8 cellular contexts compared by ENCODE assay signal in the genomic region with DNA sequence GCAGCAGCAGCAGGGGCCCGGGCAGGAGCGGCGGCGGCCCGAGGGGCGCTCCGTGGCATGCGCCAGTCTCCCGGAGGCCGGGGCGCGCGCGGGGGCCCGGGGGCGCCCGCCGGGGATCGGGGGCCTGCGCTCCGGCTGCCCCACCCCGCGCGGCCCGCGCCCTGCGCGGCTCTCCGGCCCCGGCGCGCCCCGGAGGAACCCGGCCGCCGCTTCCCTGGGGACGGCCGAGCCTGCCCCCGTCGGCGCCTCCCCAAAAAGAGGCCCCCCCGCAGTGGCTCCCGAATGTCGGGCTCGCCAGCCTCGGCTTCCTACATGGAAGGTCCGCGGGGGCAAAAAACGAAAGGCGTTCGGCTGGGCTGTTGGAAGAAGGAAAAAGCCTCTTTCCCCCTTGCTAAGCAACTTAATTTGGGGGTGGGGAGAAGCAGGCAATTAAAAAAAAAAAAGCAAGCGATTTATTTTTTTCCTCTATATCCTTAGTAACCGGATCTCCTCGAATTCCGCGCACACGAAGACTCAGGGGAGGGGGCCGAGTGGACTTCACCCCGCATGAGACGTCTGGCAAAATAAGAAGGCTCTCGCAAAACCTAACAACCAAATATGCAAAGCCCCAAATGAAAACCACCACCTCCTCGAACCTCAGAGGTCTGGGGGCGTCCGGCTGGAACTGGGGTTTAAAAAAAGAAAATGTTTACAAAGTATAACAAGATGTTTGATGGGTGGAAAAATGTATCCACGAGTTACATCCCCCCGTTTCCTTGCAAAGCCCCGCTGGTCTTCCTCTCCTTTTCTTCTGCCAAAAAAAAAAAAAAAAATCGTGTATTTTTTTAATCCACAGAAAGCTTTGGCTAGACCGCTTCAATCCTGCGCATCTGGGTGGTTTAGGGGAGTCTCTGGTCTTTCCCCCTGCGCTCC. TPM values are rescaled to one million over a fixed set of nuclear protein-coding genes. Genes with fewer than 3 reads are reported as not detected.
A peak's percentile ranks its signal among the peaks of the same experiment; 100 is the strongest.
DNase-seq lines count a peak whose midpoint lies in the region; ATAC-seq and TF ChIP-seq lines count a peak whose summit lies in the region.

A gene with protein sequence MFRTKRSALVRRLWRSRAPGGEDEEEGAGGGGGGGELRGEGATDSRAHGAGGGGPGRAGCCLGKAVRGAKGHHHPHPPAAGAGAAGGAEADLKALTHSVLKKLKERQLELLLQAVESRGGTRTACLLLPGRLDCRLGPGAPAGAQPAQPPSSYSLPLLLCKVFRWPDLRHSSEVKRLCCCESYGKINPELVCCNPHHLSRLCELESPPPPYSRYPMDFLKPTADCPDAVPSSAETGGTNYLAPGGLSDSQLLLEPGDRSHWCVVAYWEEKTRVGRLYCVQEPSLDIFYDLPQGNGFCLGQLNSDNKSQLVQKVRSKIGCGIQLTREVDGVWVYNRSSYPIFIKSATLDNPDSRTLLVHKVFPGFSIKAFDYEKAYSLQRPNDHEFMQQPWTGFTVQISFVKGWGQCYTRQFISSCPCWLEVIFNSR (minus strand): TSS at position 430 of the 912 bp plus-strand sequence. CDS start 541 bp downstream, outside the sequence.

- H4K8ac ChIP-seq in H9 (replicated peaks; ENCODE audit: insufficient read length, low read depth, low read length): no peak within 1 kb of the TSS

- peak within 1 kb of the TSS; percentile 79 for H3K4me3 ChIP-seq in AG10803 (ENCODE audit: low read length)

- H2BK5ac ChIP-seq in H9 (ENCODE audit: insufficient read length, low read length): no peak within 1 kb of the TSS

- H3K9me3 ChIP-seq in H9 (ENCODE audit: control insufficient read depth, low read depth, low read length): no peaks in the 10 kb centered on the region

- DNase-seq in AG10803 (ENCODE audit: low read depth) (no peak), H9 (peak; percentile 22), glutamatergic neuron (no peak), pons (ENCODE audit: low spot score) (peak; percentile 26), kidney glomerular epithelial cell (lab: John Stamatoyannopoulos, UW) (no peak), COLO829 (ENCODE audit: low spot score) (no peak)
- DNase-seq in activated CD4-positive, alpha-beta memory T cell treated with anti-CD3 and anti-CD28 coated beads for 36 hours: no peak

- no peak within 1 kb of the TSS for H3T11ph ChIP-seq in H9 (ENCODE audit: low read length)

- POLR2A ChIA-PET in activated CD4-positive, alpha-beta memory T cell treated with anti-CD3 and anti-CD28 coated beads for 36 hours (lab: Charles Lee): interaction anchor here (0.7 to 4.0 kb wide), 7 partner anchors 10 to 117 kb away, joined by 3 to 24 read pairs (median 7); no protein-coding TSS in a partner anchor

- H3K4me2 ChIP-seq in H9 (ENCODE audit: insufficient read depth, insufficient read length, low read length): peak within 1 kb of the TSS; percentile 64

- no peak within 1 kb of the TSS for H2BK15ac ChIP-seq in H9 (ENCODE audit: low read depth, low read length)

- intact Hi-C loops in activated CD4-positive, alpha-beta memory T cell treated with anti-CD3 and anti-CD28 coated beads for 36 hours (cut with micrococcal nuclease): loop anchor here (1.0 kb wide), 1 partner anchor 116 kb away; no protein-coding TSS in a partner anchor

- H4K91ac ChIP-seq in H9 (ENCODE audit: insufficient read length, low read depth, low read length): no peak within 1 kb of the TSS

- no peaks in the 10 kb centered on the region for H3K27me3 ChIP-seq in H9 (ENCODE audit: insufficient read depth, low read length)

- H4K5ac ChIP-seq in H9 (ENCODE audit: insufficient read length, low read depth, low read length): no peak within 1 kb of the TSS

- no peak within 1 kb of the TSS for H2BK12ac ChIP-seq in H9 (ENCODE audit: insufficient read length, low read depth, low read length)

- H3K23me2 ChIP-seq in H9 (ENCODE audit: insufficient read length, low read depth, low read length, poor library complexity, severe bottlenecking): peaks cover 24% of the 10 kb centered on the region

- H3K4me1 Mint-ChIP-seq in H9 (peaks cover 45 to 56% of the 10 kb centered on the region in 2 experiments), glutamatergic neuron (ENCODE audit: low read depth, unreplicated experiment) (peaks cover 26% of the 10 kb centered on the region)
- peaks cover 35% of the 10 kb centered on the region for H3K4me1 Mint-ChIP-seq in activated CD4-positive, alpha-beta memory T cell treated with anti-CD3 and anti-CD28 coated beads for 36 hours (ENCODE audit: low read depth)

- H2BK120ac ChIP-seq in H9 (ENCODE audit: low read depth, low read length, poor library complexity, severe bottlenecking): no peak within 1 kb of the TSS

- H2AK5ac ChIP-seq in H9 (ENCODE audit: insufficient read length, low read length): no peak within 1 kb of the TSS

- peaks cover 42% of the 10 kb centered on the region; the same call in 1 of the 2 replicates for H3K79me2 ChIP-seq in H9 (ENCODE audit: insufficient read depth, low read length)

- peak within 1 kb of the TSS in 1 of 3 experiments; percentile 80; a peak in 2 of 7 replicates for H3K27ac Mint-ChIP-seq in H9
- peak within 1 kb of the TSS; percentile 80 for H3K27ac Mint-ChIP-seq in activated CD4-positive, alpha-beta memory T cell treated with anti-CD3 and anti-CD28 coated beads for 36 hours
- peak within 1 kb of the TSS; percentile 82 for H3K27ac Mint-ChIP-seq in glutamatergic neuron (ENCODE audit: unreplicated experiment)

- no peak within 1 kb of the TSS for H3K4ac ChIP-seq in H9 (ENCODE audit: low read depth, low read length)

- H3K4me3 Mint-ChIP-seq in H9 (peak within 1 kb of the TSS; percentile 96 to 100), glutamatergic neuron (ENCODE audit: unreplicated experiment) (peak within 1 kb of the TSS; percentile 95)
- peak within 1 kb of the TSS; percentile 91 for H3K4me3 Mint-ChIP-seq in activated CD4-positive, alpha-beta memory T cell treated with anti-CD3 and anti-CD28 coated beads for 36 hours

- H3K27ac ChIP-seq in H9 (ENCODE audit: insufficient read length, low read depth, low read length): no peak within 1 kb of the TSS

- H3K56ac ChIP-seq in H9 (ENCODE audit: insufficient read length, low read depth, low read length): no peak within 1 kb of the TSS

- H4K20me1 ChIP-seq in H9 (ENCODE audit: control insufficient read depth, insufficient read depth, insufficient read length): no peaks in the 10 kb centered on the region

- peak within 1 kb of the TSS; percentile 56 for H3K9ac ChIP-seq in H9 (ENCODE audit: extremely low read depth, insufficient read length, low read length)

- no peak within 1 kb of the TSS for H2BK20ac ChIP-seq in H9 (ENCODE audit: low read depth, low read length, poor library complexity, severe bottlenecking)

- H3K18ac ChIP-seq in H9 (ENCODE audit: insufficient read length, low read depth, low read length): no peak within 1 kb of the TSS

- H3K79me1 ChIP-seq in H9 (ENCODE audit: insufficient read depth, low read depth, low read length, poor library complexity, severe bottlenecking): no peaks in the 10 kb centered on the region

- whole genome bisulfite sequencing in H9 (ENCODE audit: extremely low coverage, insufficient read length, low lambda C conversion rate): no CpG with 5 or more reads among the region's 71 CpGs

- ATAC-seq in HG03039 (IDR thresholded peaks at IDR 0.05; ENCODE audit: unreplicated experiment): no peak

- H3K9me3 Mint-ChIP-seq in H9: peaks cover 0 to 2% of the 10 kb centered on the region in 2 experiments; a peak in 1 of 5 replicates
- H3K9me3 Mint-ChIP-seq in activated CD4-positive, alpha-beta memory T cell treated with anti-CD3 and anti-CD28 coated beads for 36 hours: no peaks in the 10 kb centered on the region
- peaks cover 16% of the 10 kb centered on the region for H3K9me3 Mint-ChIP-seq in glutamatergic neuron (ENCODE audit: unreplicated experiment)

- H3K4me1 ChIP-seq in H9 (ENCODE audit: insufficient read depth, low read length): peaks cover 7% of the 10 kb centered on the region

- TF ChIP-seq CTCF in AG10803 (conservative IDR thresholded peaks at IDR 0.05; ENCODE audit: low read length) (no peak), H9 (conservative IDR thresholded peaks at IDR 0.05) (no peak), glutamatergic neuron (IDR thresholded peaks at IDR 0.05; ENCODE audit: partially characterized antibody, unreplicated experiment) (no peak)

- H2AFZ ChIP-seq in H9 (ENCODE audit: low read length): no peak within 1 kb of the TSS

- no peak within 1 kb of the TSS; the same call in 1 of the 2 replicates for H3K14ac ChIP-seq in H9 (ENCODE audit: insufficient read depth, low read length)

- peaks cover 12% of the 10 kb centered on the region for H3K27me3 Mint-ChIP-seq in H9 (ENCODE audit: low read depth)
- H3K27me3 Mint-ChIP-seq in activated CD4-positive, alpha-beta memory T cell treated with anti-CD3 and anti-CD28 coated beads for 36 hours: no peaks in the 10 kb centered on the region
- H3K27me3 Mint-ChIP-seq in glutamatergic neuron (ENCODE audit: unreplicated experiment): peaks cover 10% of the 10 kb centered on the region

- CTCF ChIA-PET in activated CD4-positive, alpha-beta memory T cell treated with anti-CD3 and anti-CD28 coated beads for 36 hours (lab: Charles Lee): interaction anchor here (0.7 to 2.1 kb wide), 6 partner anchors 9 to 228 kb away, joined by 3 to 7 read pairs (median 4); no protein-coding TSS in a partner anchor

- no peak within 1 kb of the TSS for H3K23ac ChIP-seq in H9 (ENCODE audit: insufficient read length, low read depth, low read length)

- H3K36me3 Mint-ChIP-seq in H9 (ENCODE audit: insufficient read depth in 1 of 3, low read depth in 3 of 3) (peaks cover 22 to 36% (median 35%) of the 10 kb centered on the region in 3 experiments), glutamatergic neuron (ENCODE audit: unreplicated experiment) (no peaks in the 10 kb centered on the region)
- H3K36me3 Mint-ChIP-seq in activated CD4-positive, alpha-beta memory T cell treated with anti-CD3 and anti-CD28 coated beads for 36 hours: peaks cover 21% of the 10 kb centered on the region

RNA-seq across cellular contexts. Expression of the gene that starts here (rescaled TPM):
- 27.7 and 29.4 TPM in 2 replicates for total RNA-seq in H9 (2021)
- total RNA-seq in activated CD4-positive, alpha-beta memory T cell treated with anti-CD3 and anti-CD28 coated beads for 36 hours: 10 to 100 TPM; 13.6 to 14.4 TPM
- total RNA-seq in glutamatergic neuron (ENCODE audit: unreplicated experiment): 10.8 TPM

Comparison
In these comparisons a context has a peak if more than half of its experiments do, and no peak if none do; other contexts are left out.
1. DNase-seq: peak in H9 (single experiment) and pons (single experiment); none in AG10803 (single experiment), activated CD4-positive, alpha-beta memory T cell treated with anti-CD3 and anti-CD28 coated beads for 36 hours (single experiment), glutamatergic neuron (single experiment), kidney glomerular epithelial cell (single experiment) and COLO829 (single experiment).
2. Peak in every context shown above with its lines, with median percentiles within 50 percentile points of each other: H3K4me3 Mint-ChIP-seq.